In the genomic region with DNA sequence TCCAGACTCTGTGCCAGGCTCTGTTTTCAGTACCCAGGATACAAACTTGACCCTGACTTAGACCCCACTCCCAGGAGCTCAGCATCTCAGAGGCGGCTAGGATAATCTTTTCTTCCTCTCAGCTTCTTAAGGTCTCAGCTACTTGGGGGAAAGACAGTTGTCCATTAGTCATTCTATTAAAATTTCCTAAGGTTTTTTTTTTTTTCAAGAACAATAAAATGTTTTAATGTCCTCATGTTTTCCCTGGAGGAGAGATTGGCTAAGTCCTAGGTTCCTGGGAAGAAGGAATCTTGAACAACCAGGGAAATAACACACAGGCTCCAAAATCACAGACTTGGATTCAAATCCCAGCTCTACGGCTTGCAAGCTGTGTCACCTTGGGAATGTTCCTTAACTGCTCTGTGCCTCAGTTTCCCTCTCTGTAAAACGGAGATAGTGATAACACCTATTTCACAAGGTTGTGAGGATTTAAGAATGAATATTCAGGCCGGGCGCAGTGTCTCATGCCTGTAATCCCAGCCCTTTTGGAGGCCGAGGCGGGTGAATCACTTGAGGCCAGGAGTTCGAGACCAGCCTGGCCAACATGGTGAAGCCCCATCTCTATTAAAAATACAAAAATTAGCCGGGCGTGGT, we compare ENCODE assay signal across 20 cellular contexts. TPM values are rescaled to one million over a fixed set of nuclear protein-coding genes. Genes with fewer than 3 reads are reported as not detected.
DNase-seq lines count a peak whose midpoint lies in the region; ATAC-seq, FAIRE-seq and TF ChIP-seq lines count a peak whose summit lies in the region.
"Had no signal": no experiment of that assay in that cellular context is flagged by ENCODE, and none has a peak within 500 bp of the region (broad histone marks: within the 10 kb centered on the region; RNA-seq: fewer than 3 reads in every experiment).

No MANE protein-coding gene starts in this region.

- POLR2A ChIA-PET in CD4-positive, alpha-beta memory T cell (lab: Charles Lee; ENCODE audit: partially characterized antibody): no interaction called here

- H3K36me3 Mint-ChIP-seq in activated T-helper 1 cell treated with anti-CD3 and anti-CD28 coated beads, Interleukin-12 subunit alpha, Interleukin-12 subunit beta, Interleukin-2, Interleukin-4 antibody, amounts not matched to agents 30 ng/mL and 10 ng/mL and 1 ng/mL, durations not matched to agents 14 hours and 24 hours and 36 hours (ENCODE audit: low read depth): no peaks in the 10 kb centered on the region
- no peaks in the 10 kb centered on the region for H3K36me3 Mint-ChIP-seq in CD4-positive, alpha-beta memory T cell
- H3K36me3 Mint-ChIP-seq: activated naive CD4-positive, alpha-beta T cell treated with anti-CD3 and anti-CD28 coated beads, Interleukin-2, amount 50 U/mL, for 72 hours; stimulated activated memory B cell treated with anti-CD40 and anti-IgM and Interleukin-4, amounts not matched to agents 10 μg/mL and 1 μg/mL and 100 μg/mL, for 72 hours; WTC11 had no signal

- H3K4me3 ChIP-seq in kidney (ENCODE audit: low read length in 2 of 2): no peak overlapping the region
- H3K4me3 ChIP-seq in CD4-positive, alpha-beta memory T cell (ENCODE audit: low read length in 2 of 2): no peak overlapping the region
- H3K4me3 ChIP-seq: body of pancreas, Peyer's patch, upper lobe of left lung had no signal

- H3K27ac ChIP-seq in kidney (ENCODE audit: low read depth in 2 of 2, low read length in 2 of 2) (no peak overlapping the region), caudate nucleus (ENCODE audit: low read depth, low read length) (no peak overlapping the region)
- H3K27ac ChIP-seq in CD4-positive, alpha-beta memory T cell (ENCODE audit: low read depth, low read length): no peak overlapping the region
- H3K27ac ChIP-seq: body of pancreas, Peyer's patch, upper lobe of left lung had no signal

- no peak for FAIRE-seq in kidney (lab: Jason Lieb, UNC)

- H3K9ac ChIP-seq in kidney (ENCODE audit: low read length in 2 of 2): no peak overlapping the region

- DNase-seq in GM04503 (ENCODE audit: low read depth) (peak; percentile 22), kidney (peak; percentile 14), stromal cell of bone marrow (ENCODE audit: low read depth) (peak; percentile 37), T-helper 9 cell (no peak), caudate nucleus (lab: John Stamatoyannopoulos, UW) (no peak)
- DNase-seq in activated T-helper 1 cell treated with anti-CD3 and anti-CD28 coated beads, Interleukin-12 subunit alpha, Interleukin-12 subunit beta, Interleukin-2, Interleukin-4 antibody, amounts not matched to agents 30 ng/mL and 10 ng/mL and 1 ng/mL, durations not matched to agents 14 hours and 24 hours and 36 hours (ENCODE audit: low spot score): no peak
- no peak for DNase-seq in CD4-positive, alpha-beta memory T cell
- DNase-seq: activated CD4-positive, alpha-beta T cell treated with anti-CD3 and anti-CD28 coated beads, Interleukin-2, amount 50 U/mL, for 48 hours; AML-193; erythroblast; NCI-H187; stimulated activated CD4-positive, alpha-beta T cell treated with anti-CD3 and anti-CD28 coated beads, Interleukin-15, amount 100 ng/mL, for 24 hours had no signal

- H3K27me3 ChIP-seq in CD4-positive, alpha-beta memory T cell (ENCODE audit: insufficient read depth, low read length): no peaks in the 10 kb centered on the region
- H3K27me3 ChIP-seq: body of pancreas, Peyer's patch, upper lobe of left lung had no signal

- H3K4me3 Mint-ChIP-seq in activated T-helper 1 cell treated with anti-CD3 and anti-CD28 coated beads, Interleukin-12 subunit alpha, Interleukin-12 subunit beta, Interleukin-2, Interleukin-4 antibody, amounts not matched to agents 30 ng/mL and 10 ng/mL and 1 ng/mL, durations not matched to agents 14 hours and 24 hours and 36 hours: no peak overlapping the region
- H3K4me3 Mint-ChIP-seq in CD4-positive, alpha-beta memory T cell: no peak overlapping the region
- H3K4me3 Mint-ChIP-seq: stimulated activated memory B cell treated with anti-CD40 and anti-IgM and Interleukin-4, amounts not matched to agents 10 μg/mL and 1 μg/mL and 100 μg/mL, for 72 hours; WTC11 had no signal

- ATAC-seq in HG02884 (IDR thresholded peaks at IDR 0.05; ENCODE audit: unreplicated experiment): no peak
- ATAC-seq: WTC11 had no signal

- intact Hi-C loops in activated T-helper 1 cell treated with anti-CD3 and anti-CD28 coated beads, Interleukin-12 subunit alpha, Interleukin-12 subunit beta, Interleukin-2, Interleukin-4 antibody, amounts not matched to agents 30 ng/mL and 10 ng/mL and 1 ng/mL, durations not matched to agents 14 hours and 24 hours and 36 hours (cut with micrococcal nuclease): no loop called here
- intact Hi-C loops in kidney (cut with DNase I): no loop called here
- intact Hi-C loops in CD4-positive, alpha-beta memory T cell (cut with micrococcal nuclease): no loop called here

- H3K9me3 Mint-ChIP-seq in activated T-helper 1 cell treated with anti-CD3 and anti-CD28 coated beads, Interleukin-12 subunit alpha, Interleukin-12 subunit beta, Interleukin-2, Interleukin-4 antibody, amounts not matched to agents 30 ng/mL and 10 ng/mL and 1 ng/mL, durations not matched to agents 14 hours and 24 hours and 36 hours: no peaks in the 10 kb centered on the region
- no peaks in the 10 kb centered on the region for H3K9me3 Mint-ChIP-seq in CD4-positive, alpha-beta memory T cell
- H3K9me3 Mint-ChIP-seq: activated naive CD4-positive, alpha-beta T cell treated with anti-CD3 and anti-CD28 coated beads, Interleukin-2, amount 50 U/mL, for 72 hours; stimulated activated memory B cell treated with anti-CD40 and anti-IgM and Interleukin-4, amounts not matched to agents 10 μg/mL and 1 μg/mL and 100 μg/mL, for 72 hours; WTC11 had no signal

- H3K36me3 ChIP-seq in kidney (ENCODE audit: control insufficient read depth in 1 of 2, insufficient read depth in 2 of 2, low read length in 2 of 2): no peaks in the 10 kb centered on the region
- no peaks in the 10 kb centered on the region for H3K36me3 ChIP-seq in CD4-positive, alpha-beta memory T cell (ENCODE audit: insufficient read depth, low read length)
- H3K36me3 ChIP-seq: Peyer's patch, upper lobe of left lung had no signal

- no peaks in the 10 kb centered on the region for H3K9me3 ChIP-seq in kidney (ENCODE audit: control insufficient read depth in 1 of 2, low read length in 2 of 2)
- H3K9me3 ChIP-seq in CD4-positive, alpha-beta memory T cell (ENCODE audit: control insufficient read depth in 1 of 2, low read length in 2 of 2): no peaks in the 10 kb centered on the region
- H3K9me3 ChIP-seq: body of pancreas, Caco-2, Peyer's patch, upper lobe of left lung had no signal

- H3K4me1 Mint-ChIP-seq in activated T-helper 1 cell treated with anti-CD3 and anti-CD28 coated beads, Interleukin-12 subunit alpha, Interleukin-12 subunit beta, Interleukin-2, Interleukin-4 antibody, amounts not matched to agents 30 ng/mL and 10 ng/mL and 1 ng/mL, durations not matched to agents 14 hours and 24 hours and 36 hours (ENCODE audit: low read depth): peaks cover 9% of the 10 kb centered on the region
- peaks cover 0 to 5% (median 2%) of the 10 kb centered on the region in 4 donors for H3K4me1 Mint-ChIP-seq in CD4-positive, alpha-beta memory T cell

- peaks cover 12% of the 10 kb centered on the region for H3K27me3 Mint-ChIP-seq in activated T-helper 1 cell treated with anti-CD3 and anti-CD28 coated beads, Interleukin-12 subunit alpha, Interleukin-12 subunit beta, Interleukin-2, Interleukin-4 antibody, amounts not matched to agents 30 ng/mL and 10 ng/mL and 1 ng/mL, durations not matched to agents 14 hours and 24 hours and 36 hours (ENCODE audit: insufficient read depth)
- H3K27me3 Mint-ChIP-seq in CD4-positive, alpha-beta memory T cell: peaks cover 6 to 21% of the 10 kb centered on the region in 2 donors

- peak overlapping the region; percentile 25 for H3K27ac Mint-ChIP-seq in activated T-helper 1 cell treated with anti-CD3 and anti-CD28 coated beads, Interleukin-12 subunit alpha, Interleukin-12 subunit beta, Interleukin-2, Interleukin-4 antibody, amounts not matched to agents 30 ng/mL and 10 ng/mL and 1 ng/mL, durations not matched to agents 14 hours and 24 hours and 36 hours
- peak overlapping the region in 1 of 7 donors; percentile 37 for H3K27ac Mint-ChIP-seq in CD4-positive, alpha-beta memory T cell
- H3K27ac Mint-ChIP-seq: stimulated activated memory B cell treated with anti-CD40 and anti-IgM and Interleukin-4, amounts not matched to agents 10 μg/mL and 1 μg/mL and 100 μg/mL, for 72 hours; WTC11 had no signal

- TF ChIP-seq CTCF in kidney (IDR thresholded peaks at IDR 0.05; ENCODE audit: borderline replicate concordance, extremely low read depth, insufficient read depth): no peak

- CTCF ChIA-PET in CD4-positive, alpha-beta memory T cell (lab: Charles Lee; ENCODE audit: partially characterized antibody): interaction anchor here (0.7 to 5.7 kb wide), 4 partner anchors 9 to 120 kb away, joined by 3 to 28 read pairs (median 3); no protein-coding TSS in a partner anchor

- H3K4me1 ChIP-seq in kidney (ENCODE audit: control insufficient read depth in 1 of 2, insufficient read depth in 1 of 2, low read depth in 1 of 2, low read length in 2 of 2): no peaks in the 10 kb centered on the region
- H3K4me1 ChIP-seq in CD4-positive, alpha-beta memory T cell (ENCODE audit: insufficient read depth, low read length): no peaks in the 10 kb centered on the region
- H3K4me1 ChIP-seq: body of pancreas, Caco-2, Peyer's patch had no signal

RNA-seq across cellular contexts. Expression of a gene that starts 33.0 kb away (rescaled TPM):
- 0.21 and 0.47 TPM in 2 replicates for total RNA-seq in activated T-helper 1 cell treated with anti-CD3 and anti-CD28 coated beads, Interleukin-12 subunit alpha, Interleukin-12 subunit beta, Interleukin-2, Interleukin-4 antibody, amounts not matched to agents 30 ng/mL and 10 ng/mL and 1 ng/mL, durations not matched to agents 14 hours and 24 hours and 36 hours
- 25.7 TPM for total RNA-seq in kidney
- 36.3 TPM for polyA plus RNA-seq in kidney (ENCODE audit: insufficient read depth, low read depth, low replicate concordance)
- 1 to 10 TPM in 1 of 2 experiments, under 1 TPM in 1; 0.78 to 1.3 TPM for total RNA-seq in CD4-positive, alpha-beta memory T cell
- polyA plus RNA-seq in CD4-positive, alpha-beta memory T cell: under 1 TPM; 0.25 to 0.76 TPM

Comparison
In these comparisons a context has a peak if more than half of its experiments do, and no peak if none do; other contexts are left out.
1. DNase-seq: peak in GM04503 (single experiment), kidney (single experiment) and stromal cell of bone marrow (single experiment); none in activated T-helper 1 cell treated with anti-CD3 and anti-CD28 coated beads, Interleukin-12 subunit alpha, Interleukin-12 subunit beta, Interleukin-2, Interleukin-4 antibody, amounts not matched to agents 30 ng/mL and 10 ng/mL and 1 ng/mL, durations not matched to agents 14 hours and 24 hours and 36 hours (single experiment), CD4-positive, alpha-beta memory T cell (0 of 5), T-helper 9 cell (single experiment) and caudate nucleus (0 of 61).
2. RNA of a gene that starts 33.0 kb away (total RNA-seq): 25.7 TPM in kidney (single experiment); 0.78 to 1.3 TPM in CD4-positive, alpha-beta memory T cell and 0.21 to 0.47 TPM in activated T-helper 1 cell treated with anti-CD3 and anti-CD28 coated beads, Interleukin-12 subunit alpha, Interleukin-12 subunit beta, Interleukin-2, Interleukin-4 antibody, amounts not matched to agents 30 ng/mL and 10 ng/mL and 1 ng/mL, durations not matched to agents 14 hours and 24 hours and 36 hours; every median in the first group is over 10 times any median in the second.